6 cellular contexts compared by ENCODE assay signal in genomic region chr12:55706840-55707671, GRCh38. TPM values are rescaled to one million over a fixed set of nuclear protein-coding genes. Genes with fewer than 3 reads are reported as not detected.
DNase-seq lines count a peak whose midpoint lies in the region.

No MANE protein-coding gene starts in this region.

- H3K4me1 ChIP-seq in esophagus (ENCODE audit: control insufficient read depth in 2 of 2, insufficient read depth in 2 of 2, low read length in 1 of 2) = peaks cover 0 to 6% of the 10 kb centered on the region in 2 donors
- peaks cover 46 to 64% (median 47%) of the 10 kb centered on the region in 3 donors for H3K4me1 ChIP-seq in skeletal muscle tissue (ENCODE audit: control insufficient read depth in 3 of 3, insufficient read depth in 3 of 3, low read length in 3 of 3)

- H3K27me3 ChIP-seq in esophagus (ENCODE audit: control insufficient read depth in 1 of 2, insufficient read depth in 2 of 2, low read length in 2 of 2) = peaks cover 0 to 2% of the 10 kb centered on the region in 2 donors
- no peaks in the 10 kb centered on the region for H3K27me3 ChIP-seq in skeletal muscle tissue (ENCODE audit: control insufficient read depth in 3 of 3, insufficient read depth in 3 of 3, low read length in 3 of 3)

- DNase-seq in NCI-H345 (lab: John Stamatoyannopoulos, UW) (peak; percentile 28), NCI-H345 treated with DMSO at 0.1 percent for 48 hours (lab: John Stamatoyannopoulos, UW; ENCODE audit: unreplicated experiment) (no peak), DMS79 (lab: John Stamatoyannopoulos, UW) (no peak), OCI-M2 (lab: John Stamatoyannopoulos, UW; ENCODE audit: unreplicated experiment) (no peak)

- peak overlapping the region; percentile 69 to 73 for H3K27ac ChIP-seq in esophagus (ENCODE audit: low read depth in 2 of 2, low read length in 1 of 2)
- H3K27ac ChIP-seq in skeletal muscle tissue (ENCODE audit: low read depth, low read length) = peak overlapping the region; percentile 89

- no peaks in the 10 kb centered on the region for H3K36me3 ChIP-seq in esophagus (ENCODE audit: control insufficient read depth in 2 of 2, insufficient read depth in 2 of 2, low read length in 1 of 2)
- H3K36me3 ChIP-seq in skeletal muscle tissue (ENCODE audit: control insufficient read depth in 3 of 3, insufficient read depth in 3 of 3, low read length in 3 of 3) = peaks cover 0 to 2% (median 0%) of the 10 kb centered on the region in 3 donors

- peak overlapping the region; percentile 51 to 65 for H3K4me3 ChIP-seq in esophagus (ENCODE audit: low read depth in 1 of 2, low read length in 2 of 2)
- H3K4me3 ChIP-seq in skeletal muscle tissue (ENCODE audit: low read length in 3 of 3) = peak overlapping the region; percentile 73 to 97 (median 90)

- 13 to 14% methylated on average over 23 of the region's 23 CpGs for WGBS in esophagus, 2 donors

- no peaks in the 10 kb centered on the region for H3K9me3 ChIP-seq in esophagus (ENCODE audit: control insufficient read depth in 2 of 2, insufficient read depth in 1 of 2, low read depth in 1 of 2, low read length in 1 of 2)
- H3K9me3 ChIP-seq in skeletal muscle tissue (ENCODE audit: control insufficient read depth in 3 of 3, low read length in 3 of 3) = no peaks in the 10 kb centered on the region

- peak overlapping the region; percentile 91 to 97 (median 94) for H3K9ac ChIP-seq in skeletal muscle tissue (ENCODE audit: low read depth in 1 of 3, low read length in 3 of 3)

RNA-seq across cellular contexts. Expression of gene ITGA7, which starts 0.6 kb away (rescaled TPM):
- polyA plus RNA-seq in esophagus = 10 to 100 TPM; 15.3 to 24.6 TPM
- total RNA-seq in skeletal muscle tissue = 123 TPM

RNA-seq across cellular contexts. Expression of gene BLOC1S1, which starts 8.8 kb away (rescaled TPM):
- 100 to 1,000 TPM; 269 to 326 TPM for polyA plus RNA-seq in esophagus
- 42.3 TPM for total RNA-seq in skeletal muscle tissue

RNA-seq across cellular contexts. Expression of gene RDH5, which starts 13.1 kb away (rescaled TPM):
- polyA plus RNA-seq in esophagus = 10 to 100 TPM in 1 of 2 donors, 1 to 10 TPM in 1; 3.3 to 12.7 TPM
- total RNA-seq in skeletal muscle tissue = 19.8 TPM

RNA-seq across cellular contexts. Expression of gene CD63, which starts 21.8 kb away (rescaled TPM):
- polyA plus RNA-seq in esophagus = 100 to 1,000 TPM; 334 to 463 TPM
- total RNA-seq in skeletal muscle tissue = 1,640 TPM

RNA-seq across cellular contexts. Expression of gene GDF11, which starts 35.9 kb away (rescaled TPM):
- polyA plus RNA-seq in esophagus = under 1 TPM; 0.43 to 0.65 TPM
- 3.1 TPM for total RNA-seq in skeletal muscle tissue
